1 cellular context compared by ENCODE assay signal in genomic region chr1:40696294-40696693, GRCh38.
A peak's percentile ranks its signal among the peaks of the same experiment; 100 is the strongest.
TF ChIP-seq lines count a peak whose summit lies in the region.

No MANE protein-coding gene starts in this region.

TF ChIP-seq in GM12878, 131 proteins besides CTCF, POLR2A, EP300 and RAD21:
- peak; percentile 43; the same call in 1 of the 2 replicates for TF ChIP-seq RUNX3 (IDR thresholded peaks at IDR 0.05; ENCODE audit: low read length)
- no peak for TF ChIP-seq BCL11A (IDR thresholded peaks at IDR 0.05; ENCODE audit: low read depth, low read length)
- TF ChIP-seq BRCA1 (IDR thresholded peaks at IDR 0.05; ENCODE audit: low read depth, low read length), result no peak
